Comparison of ENCODE assay signal across 8 cellular contexts in the genomic region with DNA sequence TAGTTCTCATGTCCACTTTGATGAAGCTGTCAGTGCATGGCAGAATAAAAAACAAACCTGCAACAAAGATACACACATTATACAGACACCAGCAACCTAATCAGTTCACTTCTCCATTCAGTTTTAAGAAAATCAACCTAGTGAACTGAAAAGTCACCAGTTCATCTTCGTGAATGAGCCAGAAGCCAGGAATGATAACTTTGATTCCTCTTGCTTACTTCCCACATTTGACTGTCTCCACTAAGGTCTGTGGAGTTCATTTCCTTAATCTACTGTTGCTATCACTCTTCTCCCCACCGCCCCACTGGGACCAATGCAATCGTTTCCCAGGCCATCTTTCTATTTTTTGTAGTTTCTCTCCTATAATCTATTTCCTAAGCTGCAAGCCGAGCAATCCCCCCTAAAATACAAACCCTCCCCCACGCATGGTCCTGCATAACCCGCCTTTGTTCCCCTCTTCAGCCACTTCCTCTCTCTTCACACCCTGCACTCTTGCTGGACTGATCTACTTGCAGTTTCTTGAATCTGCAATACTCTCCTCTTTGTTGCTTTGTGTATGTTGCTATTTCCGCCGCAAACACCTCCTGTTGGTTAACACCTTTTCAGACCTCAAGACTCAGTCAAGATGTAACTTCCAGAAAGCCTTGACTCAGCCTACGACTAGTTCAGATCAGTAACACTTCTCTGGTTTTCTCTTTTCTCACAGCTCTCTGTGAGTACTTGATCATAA. TPM values are rescaled to one million over a fixed set of nuclear protein-coding genes. Genes with fewer than 3 reads are reported as not detected.
A peak's percentile ranks its signal among the peaks of the same experiment; 100 is the strongest.
DNase-seq lines count a peak whose midpoint lies in the region; ATAC-seq and TF ChIP-seq lines count a peak whose summit lies in the region.

No MANE protein-coding gene starts in this region.

- H3K4ac ChIP-seq in neuronal stem cell (ENCODE audit: low read length) = no peak overlapping the region

- H3K27ac ChIP-seq in neuronal stem cell (replicated peaks; ENCODE audit: low read length) = no peak overlapping the region

- peak overlapping the region; percentile 55 for H2AFZ ChIP-seq in neuronal stem cell (ENCODE audit: low read length)

- no peak overlapping the region for H3K14ac ChIP-seq in neuronal stem cell (ENCODE audit: low read length)

- H3K27me3 ChIP-seq in neuronal stem cell (ENCODE audit: control insufficient read depth in 3 of 3, insufficient read depth in 3 of 3, low read depth in 1 of 3, low read length in 3 of 3) (no peaks in the 10 kb centered on the region), Caco-2 (replicated peaks; ENCODE audit: control insufficient read depth, insufficient read depth, low read length) (no peaks in the 10 kb centered on the region)

- H4K91ac ChIP-seq in neuronal stem cell (ENCODE audit: low read depth, low read length, poor library complexity) = no peak overlapping the region

- peaks cover 0 to 4% of the 10 kb centered on the region in 2 donors for H3K36me3 ChIP-seq in neuronal stem cell (replicated peaks in 1 of 2; ENCODE audit: control insufficient read depth in 2 of 2, insufficient read depth in 2 of 2, low read length in 2 of 2)
- no peaks in the 10 kb centered on the region for H3K36me3 ChIP-seq in Caco-2 (ENCODE audit: control insufficient read depth, insufficient read depth, low read length)

- H3K4me1 ChIP-seq in neuronal stem cell (ENCODE audit: control insufficient read depth in 2 of 2, insufficient read depth in 1 of 2, low read depth in 1 of 2, low read length in 2 of 2) = peaks cover 0 to 3% of the 10 kb centered on the region in 2 donors
- H3K4me1 ChIP-seq in Caco-2 = no peaks in the 10 kb centered on the region

- no peak overlapping the region for H3K4me3 Mint-ChIP-seq in Caco-2 (ENCODE audit: unreplicated experiment)

- no peaks in the 10 kb centered on the region for H3K27me3 Mint-ChIP-seq in Caco-2 (ENCODE audit: insufficient read depth, unreplicated experiment)

- no peak overlapping the region for H3K4me2 ChIP-seq in neuronal stem cell (ENCODE audit: insufficient read depth, low read length, poor library complexity, severe bottlenecking)

- no peak overlapping the region for H2BK5ac ChIP-seq in neuronal stem cell (ENCODE audit: low read length)

- H3K27ac Mint-ChIP-seq in Caco-2 (ENCODE audit: unreplicated experiment) = no peak overlapping the region

- no peak overlapping the region for H2BK12ac ChIP-seq in neuronal stem cell (ENCODE audit: low read length)

- H3K79me1 ChIP-seq in neuronal stem cell (ENCODE audit: low read depth, low read length) = no peaks in the 10 kb centered on the region

- POLR2A ChIA-PET in Caco-2 (lab: Charles Lee) = no interaction called here

- DNase-seq in stimulated activated CD4-positive, alpha-beta T cell treated with anti-CD3 and anti-CD28 coated beads, Interleukin-15, amount 100 ng/mL, for 24 hours = peak; percentile 39
- no peak for DNase-seq in stimulated activated CD4-positive, alpha-beta T cell treated with anti-CD3 and anti-CD28 coated beads, Interleukin-4, amount 100 ng/mL, for 1 hour
- DNase-seq in activated gamma-delta T cell treated with anti-CD3 and anti-CD28 coated beads, Interleukin-2, amount 50 U/mL, for 16 hours (ENCODE audit: low read depth) = peak; percentile 65
- DNase-seq in neuronal stem cell (ENCODE audit: low spot score) (no peak), Caco-2 (no peak), KG1 (lab: John Stamatoyannopoulos, UW) (no peak), T1000 (lab: John Stamatoyannopoulos, UW) (no peak)

- intact Hi-C loops in Caco-2 (cut with micrococcal nuclease; ENCODE audit: unreplicated experiment) = no loop called here

- H3K9me3 ChIP-seq in neuronal stem cell (replicated peaks in 1 of 2; ENCODE audit: control insufficient read depth in 2 of 2, insufficient read depth in 1 of 2, low read depth in 1 of 2, low read length in 2 of 2) (no peaks in the 10 kb centered on the region), Caco-2 (no peaks in the 10 kb centered on the region)

- no CpG with 5 or more reads among the region's 9 CpGs for WGBS in neuronal stem cell (ENCODE audit: extremely low coverage in 2 of 2, insufficient read length in 2 of 2, insufficient replicate concordance in 1 of 2), 2 donors

- CTCF ChIA-PET in Caco-2 (lab: Charles Lee) = no interaction called here

- H3K9me3 Mint-ChIP-seq in Caco-2 (ENCODE audit: unreplicated experiment) = no peaks in the 10 kb centered on the region

- H3K36me3 Mint-ChIP-seq in Caco-2 (ENCODE audit: insufficient read depth, unreplicated experiment) = peaks cover 6% of the 10 kb centered on the region

- H2BK120ac ChIP-seq in neuronal stem cell (ENCODE audit: low read depth, low read length) = no peak overlapping the region

- no peak overlapping the region for H3K18ac ChIP-seq in neuronal stem cell (ENCODE audit: low read length)

- no TSS peak for BruUV-seq in Caco-2 (replicated peaks; lab: Mats Ljungman, UMichigan)

- H3K9ac ChIP-seq in neuronal stem cell (ENCODE audit: low read depth, low read length, poor library complexity) = no peak overlapping the region

- H3K4me3 ChIP-seq in neuronal stem cell (ENCODE audit: low read length in 2 of 2) (no peak overlapping the region), Caco-2 (ENCODE audit: low read depth, low read length) (no peak overlapping the region)

- no peak for TF ChIP-seq CTCF in Caco-2 (IDR thresholded peaks at IDR 0.05; ENCODE audit: insufficient read depth in 1 of 2, low read depth in 1 of 2, low read length in 1 of 2, severe bottlenecking in 1 of 2, unreplicated experiment in 1 of 2)

- H4K8ac ChIP-seq in neuronal stem cell (ENCODE audit: low read depth, low read length) = no peak overlapping the region

- peak; percentile 92 for ATAC-seq in HG03469 (IDR thresholded peaks at IDR 0.05; ENCODE audit: unreplicated experiment)

- peaks cover 16% of the 10 kb centered on the region for H3K4me1 Mint-ChIP-seq in Caco-2 (ENCODE audit: low read depth, unreplicated experiment)

- no peak overlapping the region for H2BK15ac ChIP-seq in neuronal stem cell (ENCODE audit: low read length)

- no peak overlapping the region for H2AK5ac ChIP-seq in neuronal stem cell (ENCODE audit: low read depth, low read length)

- no peak overlapping the region for H3K23ac ChIP-seq in neuronal stem cell (ENCODE audit: low read depth, low read length, poor library complexity)

RNA-seq across cellular contexts. Expression of gene STOM, which starts 16.6 kb away (rescaled TPM):
- 29.9 TPM for polyA plus RNA-seq in neuronal stem cell (2013, experiment 1 of 2)
- polyA plus RNA-seq in neuronal stem cell (2013, experiment 2 of 2) = 33.0 TPM
- total RNA-seq in Caco-2 (2022) = 26.5 and 33.1 TPM in 2 replicates

Comparison
In these comparisons a context has a peak if more than half of its experiments do, and no peak if none do; other contexts are left out.
1. DNase-seq: peak in stimulated activated CD4-positive, alpha-beta T cell treated with anti-CD3 and anti-CD28 coated beads, Interleukin-15, amount 100 ng/mL, for 24 hours (single experiment) and activated gamma-delta T cell treated with anti-CD3 and anti-CD28 coated beads, Interleukin-2, amount 50 U/mL, for 16 hours (single experiment); none in stimulated activated CD4-positive, alpha-beta T cell treated with anti-CD3 and anti-CD28 coated beads, Interleukin-4, amount 100 ng/mL, for 1 hour (single experiment), neuronal stem cell (single experiment), Caco-2 (0 of 2), KG1 (single experiment) and T1000 (single experiment).